Comparison of ENCODE assay signal across 9 cellular contexts in the genomic region with DNA sequence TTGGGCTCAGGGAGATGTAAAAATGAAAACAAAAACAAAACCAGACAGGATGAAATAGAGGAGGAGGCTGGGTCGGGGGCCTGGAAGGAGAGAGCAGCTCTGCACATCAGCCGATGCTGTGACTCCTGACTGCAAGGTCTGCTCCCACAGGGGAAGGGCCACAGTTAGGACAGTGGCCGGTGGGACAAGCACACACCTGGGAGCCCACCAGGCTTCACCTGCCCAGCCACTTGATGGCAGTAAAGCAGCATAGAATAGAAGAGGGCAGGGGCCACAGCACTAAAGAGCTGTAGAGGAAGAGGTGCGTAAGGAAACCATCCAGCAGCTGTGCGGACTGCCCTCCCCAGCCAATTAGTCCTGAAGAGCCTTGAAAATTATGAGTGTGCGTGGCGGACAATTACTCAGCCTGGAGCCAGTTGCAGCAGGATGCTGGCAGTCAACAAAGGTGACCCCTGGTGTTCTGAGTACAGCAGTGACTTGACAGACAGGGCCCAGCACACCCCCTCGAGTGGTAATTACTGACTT. TPM values are rescaled to one million over a fixed set of nuclear protein-coding genes. Genes with fewer than 3 reads are reported as not detected.
A peak's percentile ranks its signal among the peaks of the same experiment; 100 is the strongest.
DNase-seq lines count a peak whose midpoint lies in the region; ATAC-seq and TF ChIP-seq lines count a peak whose summit lies in the region.
"Had no signal": no experiment of that assay in that cellular context is flagged by ENCODE, and none has a peak within 500 bp of the region (broad histone marks: within the 10 kb centered on the region; RNA-seq: fewer than 3 reads in every experiment).

No MANE protein-coding gene starts in this region.

- TF ChIP-seq EP300 in transverse colon (IDR thresholded peaks at IDR 0.05; ENCODE audit: low read depth): no peak

- H3K4me1 ChIP-seq in PC-9 (replicated peaks; ENCODE audit: insufficient read depth) (peaks cover 28% of the 10 kb centered on the region), transverse colon (peaks cover 0 to 9% (median 2%) of the 10 kb centered on the region in 4 donors)

- POLR2A ChIA-PET in PC-9 (lab: Charles Lee; ENCODE audit: unreplicated experiment): interaction anchor here (0.6 to 1.0 kb wide), 3 partner anchors 13 to 318 kb away, joined by 3 read pairs; a partner anchor contains a TSS

- intact Hi-C loops in activated naive CD4-positive, alpha-beta T cell treated with anti-CD3 and anti-CD28 coated beads for 36 hours (cut with micrococcal nuclease): loop anchor here (1.0 kb wide), 1 partner anchor 232 kb away; no protein-coding TSS in a partner anchor
- intact Hi-C loops in PC-9 (cut with micrococcal nuclease; ENCODE audit: unreplicated experiment) (loop anchor here (2.0 kb wide), 1 partner anchor 245 kb away; no protein-coding TSS in a partner anchor), left cardiac atrium (cut with DNase I) (no loop called here), transverse colon (cut with DNase I; ENCODE audit: low total_unique reads) (no loop called here)

- 59% methylated on average over 8 of the region's 8 CpGs; no CpG with 5 or more reads in 1 of the 2 donors for WGBS in transverse colon (ENCODE audit: low coverage in 1 of 2), 2 donors

- peak; percentile 13 to 34 for ATAC-seq in left cardiac atrium

- CTCF ChIA-PET in activated naive CD4-positive, alpha-beta T cell treated with anti-CD3 and anti-CD28 coated beads, Interleukin-2, amount 10 ng/mL, durations not matched to agents 7 days and 5 days (lab: Charles Lee): interaction anchor here (0.8 to 1.4 kb wide), 4 partner anchors 19 to 174 kb away, joined by 3 to 5 read pairs (median 4); no protein-coding TSS in a partner anchor
- CTCF ChIA-PET in activated naive CD4-positive, alpha-beta T cell treated with anti-CD3 and anti-CD28 coated beads for 36 hours (lab: Charles Lee): interaction anchor here (1.4 kb wide), 1 partner anchor 34 kb away, joined by 4 read pairs; no protein-coding TSS in a partner anchor
- CTCF ChIA-PET in PC-9 (lab: Charles Lee): interaction anchor here (0.5 to 0.8 kb wide), 2 partner anchors 34 to 175 kb away, joined by 4 read pairs; no protein-coding TSS in a partner anchor

- no TSS peak for BruUV-seq in PC-9 (replicated peaks; lab: Mats Ljungman, UMichigan)

- peak; percentile 45 for DNase-seq in activated naive CD4-positive, alpha-beta T cell treated with anti-CD3 and anti-CD28 coated beads, Interleukin-2, amount 10 ng/mL, durations not matched to agents 7 days and 5 days
- DNase-seq in activated naive CD4-positive, alpha-beta T cell treated with anti-CD3 and anti-CD28 coated beads for 36 hours: no peak
- DNase-seq in PC-9: no peak
- peak; percentile 30 for DNase-seq in left cardiac atrium
- peak; percentile 6 for DNase-seq in transverse colon
- DNase-seq in activated CD4-positive, CD25-positive, alpha-beta regulatory T cell (lab: John Stamatoyannopoulos, UW): no peak
- DNase-seq in HPDE6-E6E7 (ENCODE audit: extremely low spot score): no peak
- no peak for DNase-seq in SIG-M5 (lab: John Stamatoyannopoulos, UW)

- no peak overlapping the region for H3K4me3 Mint-ChIP-seq in activated naive CD4-positive, alpha-beta T cell treated with anti-CD3 and anti-CD28 coated beads, Interleukin-2, amount 10 ng/mL, durations not matched to agents 7 days and 5 days
- no peak overlapping the region for H3K4me3 Mint-ChIP-seq in activated naive CD4-positive, alpha-beta T cell treated with anti-CD3 and anti-CD28 coated beads for 36 hours
- H3K4me3 Mint-ChIP-seq: CD4-positive, alpha-beta T cell had no signal

- H3K4me3 ChIP-seq in PC-9 (no peak overlapping the region), transverse colon (no peak overlapping the region)

- TF ChIP-seq CTCF in PC-9 (conservative IDR thresholded peaks at IDR 0.05) (peak; percentile 51; the same call in 1 of the 2 replicates), transverse colon (IDR thresholded peaks at IDR 0.05) (peak in 2 of 5 experiments; percentile 12 to 26)

- H3K9me3 ChIP-seq in PC-9 (ENCODE audit: insufficient read depth, low read depth) (no peaks in the 10 kb centered on the region), transverse colon (no peaks in the 10 kb centered on the region)

- H3K9me2 ChIP-seq in PC-9 (ENCODE audit: insufficient read depth): no peaks in the 10 kb centered on the region

- H3K27ac ChIP-seq in PC-9: no peak overlapping the region
- no peak overlapping the region for H3K27ac ChIP-seq in transverse colon

- H3K9me3 Mint-ChIP-seq in activated naive CD4-positive, alpha-beta T cell treated with anti-CD3 and anti-CD28 coated beads, Interleukin-2, amount 10 ng/mL, durations not matched to agents 7 days and 5 days: no peaks in the 10 kb centered on the region
- no peaks in the 10 kb centered on the region for H3K9me3 Mint-ChIP-seq in activated naive CD4-positive, alpha-beta T cell treated with anti-CD3 and anti-CD28 coated beads for 36 hours
- H3K9me3 Mint-ChIP-seq: CD4-positive, alpha-beta T cell had no signal

- no peaks in the 10 kb centered on the region for H3K36me3 Mint-ChIP-seq in activated naive CD4-positive, alpha-beta T cell treated with anti-CD3 and anti-CD28 coated beads, Interleukin-2, amount 10 ng/mL, durations not matched to agents 7 days and 5 days
- no peaks in the 10 kb centered on the region for H3K36me3 Mint-ChIP-seq in activated naive CD4-positive, alpha-beta T cell treated with anti-CD3 and anti-CD28 coated beads for 36 hours (ENCODE audit: low read depth)

- H3K27me3 Mint-ChIP-seq in activated naive CD4-positive, alpha-beta T cell treated with anti-CD3 and anti-CD28 coated beads, Interleukin-2, amount 10 ng/mL, durations not matched to agents 7 days and 5 days: peaks cover 32% of the 10 kb centered on the region
- no peaks in the 10 kb centered on the region for H3K27me3 Mint-ChIP-seq in activated naive CD4-positive, alpha-beta T cell treated with anti-CD3 and anti-CD28 coated beads for 36 hours (ENCODE audit: low read depth)

- no peak overlapping the region for H2AFZ ChIP-seq in PC-9

- H3F3A ChIP-seq in PC-9 (ENCODE audit: insufficient read depth, low read depth): peaks cover 5% of the 10 kb centered on the region; the same call in 1 of the 2 replicates

- H3K27ac Mint-ChIP-seq in activated naive CD4-positive, alpha-beta T cell treated with anti-CD3 and anti-CD28 coated beads, Interleukin-2, amount 10 ng/mL, durations not matched to agents 7 days and 5 days: no peak overlapping the region
- no peak overlapping the region for H3K27ac Mint-ChIP-seq in activated naive CD4-positive, alpha-beta T cell treated with anti-CD3 and anti-CD28 coated beads for 36 hours
- H3K27ac Mint-ChIP-seq: CD4-positive, alpha-beta T cell had no signal

- H3K79me2 ChIP-seq in PC-9 (ENCODE audit: low read depth): no peaks in the 10 kb centered on the region

- no peaks in the 10 kb centered on the region for H3K27me3 ChIP-seq in PC-9 (ENCODE audit: insufficient read depth, low read depth)
- H3K27me3 ChIP-seq in transverse colon: no peaks in the 10 kb centered on the region

- in situ Hi-C loops in transverse colon (cut with MboI; ENCODE audit: low pct_ligation_motif_present in 1 of 4, low pct_unique_long_range_greater_than_20kb in 1 of 4, low sequenced_read_pairs in 3 of 4): no loop called here

- no peak overlapping the region for H3K4me2 ChIP-seq in PC-9

- H4K20me1 ChIP-seq in PC-9 (ENCODE audit: insufficient read depth): no peaks in the 10 kb centered on the region

- no peak for TF ChIP-seq POLR2A in transverse colon (IDR thresholded peaks at IDR 0.05)

- H3K36me3 ChIP-seq in PC-9 (ENCODE audit: low read depth) (no peaks in the 10 kb centered on the region), transverse colon (no peaks in the 10 kb centered on the region)

- no peaks in the 10 kb centered on the region for H3K4me1 Mint-ChIP-seq in activated naive CD4-positive, alpha-beta T cell treated with anti-CD3 and anti-CD28 coated beads, Interleukin-2, amount 10 ng/mL, durations not matched to agents 7 days and 5 days
- no peaks in the 10 kb centered on the region for H3K4me1 Mint-ChIP-seq in activated naive CD4-positive, alpha-beta T cell treated with anti-CD3 and anti-CD28 coated beads for 36 hours (ENCODE audit: low read depth)

RNA-seq across cellular contexts. Expression of a gene that starts 29.8 kb away (rescaled TPM):
- total RNA-seq in activated naive CD4-positive, alpha-beta T cell treated with anti-CD3 and anti-CD28 coated beads for 36 hours: 1 to 10 TPM; 5.1 TPM
- total RNA-seq in PC-9 (2021) (67.5 and 71.6 TPM in 2 replicates), left cardiac atrium (10 to 100 TPM; 17.3 to 23.8 TPM), transverse colon (100 to 1,000 TPM in 2 of 4 donors, 10 to 100 TPM in 2; 67.5 to 212 (median 116) TPM)

RNA-seq across cellular contexts. Expression of a gene that starts 37.5 kb away (rescaled TPM):
- 1 to 10 TPM; 1.2 to 1.5 TPM for total RNA-seq in activated naive CD4-positive, alpha-beta T cell treated with anti-CD3 and anti-CD28 coated beads for 36 hours
- total RNA-seq in PC-9 (2021) (6.0 and 6.5 TPM in 2 replicates), left cardiac atrium (under 1 TPM; 0.44 to 0.91 TPM), transverse colon (not detected)

RNA-seq across cellular contexts. Expression of a gene that starts 51.3 kb away (rescaled TPM):
- total RNA-seq in activated naive CD4-positive, alpha-beta T cell treated with anti-CD3 and anti-CD28 coated beads for 36 hours: not detected
- total RNA-seq in PC-9 (2021): not detected in 2 replicates
- not detected for total RNA-seq in left cardiac atrium
- not detected for total RNA-seq in transverse colon
- total RNA-seq: CD4-positive, alpha-beta T cell had no signal

RNA-seq across cellular contexts. Expression of a gene that starts 54.0 kb away (rescaled TPM):
- not detected for total RNA-seq in activated naive CD4-positive, alpha-beta T cell treated with anti-CD3 and anti-CD28 coated beads for 36 hours
- 0.48 and 0.50 TPM in 2 replicates for total RNA-seq in PC-9 (2021)
- not detected for total RNA-seq in left cardiac atrium
- under 1 TPM in 1 of 4 donors, not detected in 3; 0.14 TPM for total RNA-seq in transverse colon
- total RNA-seq: CD4-positive, alpha-beta T cell had no signal

Comparison
In these comparisons a context has a peak if more than half of its experiments do, and no peak if none do; other contexts are left out.
1. DNase-seq: peak in activated naive CD4-positive, alpha-beta T cell treated with anti-CD3 and anti-CD28 coated beads, Interleukin-2, amount 10 ng/mL, durations not matched to agents 7 days and 5 days (single experiment), left cardiac atrium (single experiment) and transverse colon (single experiment); none in activated naive CD4-positive, alpha-beta T cell treated with anti-CD3 and anti-CD28 coated beads for 36 hours (single experiment), PC-9 (0 of 2), activated CD4-positive, CD25-positive, alpha-beta regulatory T cell (0 of 4), HPDE6-E6E7 (single experiment) and SIG-M5 (single experiment).
2. intact Hi-C loops: an anchor here in activated naive CD4-positive, alpha-beta T cell treated with anti-CD3 and anti-CD28 coated beads for 36 hours (1.0 kb wide) and PC-9 (2.0 kb wide); none called in left cardiac atrium and transverse colon.